8 cellular contexts compared by ENCODE assay signal in the genomic region with DNA sequence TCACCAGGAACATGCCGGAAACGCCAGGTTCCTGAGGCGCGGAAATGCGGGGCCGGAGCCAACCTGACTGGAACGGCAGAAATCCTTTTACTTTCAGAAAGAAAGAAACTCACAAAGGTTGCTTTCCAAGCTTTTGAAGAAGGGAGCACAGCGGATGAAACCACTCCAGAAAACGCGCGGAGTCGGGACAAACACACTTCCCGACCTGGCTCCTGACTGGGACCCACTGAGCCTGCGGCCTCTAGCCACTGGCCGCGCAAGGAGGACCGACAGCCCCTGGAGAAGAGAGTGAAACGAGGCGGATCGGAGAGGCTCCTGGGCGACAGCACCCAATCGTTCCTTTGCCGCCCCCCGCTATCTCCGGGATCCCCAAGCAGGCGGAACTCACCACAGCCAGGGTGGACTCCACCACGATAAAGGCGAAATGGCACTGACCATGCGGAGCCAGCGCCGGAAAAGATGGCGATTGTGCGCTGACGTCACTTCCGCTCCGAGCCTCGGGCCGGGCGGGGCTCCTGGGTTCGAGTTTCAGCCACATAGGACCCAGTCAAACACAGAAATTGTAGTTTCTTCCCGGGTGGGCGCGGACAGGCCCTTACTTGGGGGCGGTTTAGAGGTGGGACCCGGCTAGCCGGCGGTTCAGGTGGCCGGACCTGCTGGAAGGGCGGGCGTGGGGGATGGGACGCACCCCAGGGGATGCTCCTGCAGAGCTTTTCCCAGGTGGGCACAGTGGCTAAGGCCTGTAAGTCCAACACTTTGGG. TPM values are rescaled to one million over a fixed set of nuclear protein-coding genes. Genes with fewer than 3 reads are reported as not detected.
A peak's percentile ranks its signal among the peaks of the same experiment; 100 is the strongest.
DNase-seq lines count a peak whose midpoint lies in the region; ATAC-seq and TF ChIP-seq lines count a peak whose summit lies in the region.

A gene (minus strand): TSS at position 432 of the 761 bp plus-strand sequence. CDS start 16,407 bp downstream, outside the sequence.

- peak; percentile 80 for TF ChIP-seq POLR2A in Raji (IDR thresholded peaks at IDR 0.05; ENCODE audit: insufficient read depth, low read depth, low read length)

- peak within 1 kb of the TSS; percentile 97 for H3K27ac Mint-ChIP-seq in nephron progenitor cell
- H3K27ac Mint-ChIP-seq in stimulated activated naive CD8-positive, alpha-beta T cell treated with anti-CD3 and anti-CD28 coated beads, Interleukin-15, amount 100 ng/mL, for 72 hours = peak within 1 kb of the TSS; percentile 96 to 98

- peak; percentile 81 for ATAC-seq in GM21737 (IDR thresholded peaks at IDR 0.05; ENCODE audit: unreplicated experiment)
- ATAC-seq in stimulated activated naive CD8-positive, alpha-beta T cell treated with anti-CD3 and anti-CD28 coated beads, Interleukin-15, amount 100 ng/mL, for 72 hours = peak; percentile 89

- no peaks in the 10 kb centered on the region for H3K4me1 Mint-ChIP-seq in nephron progenitor cell
- peaks cover 44% of the 10 kb centered on the region for H3K4me1 Mint-ChIP-seq in stimulated activated naive CD8-positive, alpha-beta T cell treated with anti-CD3 and anti-CD28 coated beads, Interleukin-15, amount 100 ng/mL, for 72 hours

- peak; percentile 23 for DNase-seq in DMS53 treated with DMSO at 0.1 percent for 48 hours (lab: John Stamatoyannopoulos, UW; ENCODE audit: unreplicated experiment)
- DNase-seq in LHCN-M2 (ENCODE audit: low read depth) = peak; percentile 76
- DNase-seq in activated effector memory CD4-positive, alpha-beta T cell treated with anti-CD3 and anti-CD28 coated beads, Interleukin-2, amount 50 U/mL, for 16 hours = peak; percentile 93
- peak; percentile 28 for DNase-seq in fibroblast of the conjunctiva (ENCODE audit: low read depth)
- DNase-seq in nephron progenitor cell = peak; percentile 88
- DNase-seq in stimulated activated naive CD8-positive, alpha-beta T cell treated with anti-CD3 and anti-CD28 coated beads, Interleukin-15, amount 100 ng/mL, for 72 hours = peak; percentile 81 to 86

- H3K36me3 Mint-ChIP-seq in nephron progenitor cell (ENCODE audit: low read depth) = peaks cover 44% of the 10 kb centered on the region

- H3K27me3 Mint-ChIP-seq in nephron progenitor cell (ENCODE audit: low read depth, poor library complexity) = peaks cover 10% of the 10 kb centered on the region
- no peaks in the 10 kb centered on the region for H3K27me3 Mint-ChIP-seq in stimulated activated naive CD8-positive, alpha-beta T cell treated with anti-CD3 and anti-CD28 coated beads, Interleukin-15, amount 100 ng/mL, for 72 hours

- H3K9me3 Mint-ChIP-seq in nephron progenitor cell = peaks cover 48% of the 10 kb centered on the region
- peaks cover 6 to 14% of the 10 kb centered on the region in 2 donors for H3K9me3 Mint-ChIP-seq in stimulated activated naive CD8-positive, alpha-beta T cell treated with anti-CD3 and anti-CD28 coated beads, Interleukin-15, amount 100 ng/mL, for 72 hours

- TF ChIP-seq CTCF in nephron progenitor cell (IDR thresholded peaks at IDR 0.05) = no peak

- peak within 1 kb of the TSS; percentile 93 for H3K4me3 Mint-ChIP-seq in nephron progenitor cell
- peak within 1 kb of the TSS; percentile 91 to 95 for H3K4me3 Mint-ChIP-seq in stimulated activated naive CD8-positive, alpha-beta T cell treated with anti-CD3 and anti-CD28 coated beads, Interleukin-15, amount 100 ng/mL, for 72 hours

RNA-seq across cellular contexts. Expression of the gene that starts here (rescaled TPM):
- total RNA-seq in LHCN-M2 (2014; rRNA removed) = 30.4 and 34.3 TPM in 2 replicates
- polyA plus RNA-seq in LHCN-M2 (2012) = 3.9 TPM

Comparison
In these comparisons a context has a peak if more than half of its experiments do, and no peak if none do; other contexts are left out.
1. Peak in every context shown above with its lines: DNase-seq and ATAC-seq.
2. DNase-seq: peak in every context shown above with its lines; median percentile 93 in activated effector memory CD4-positive, alpha-beta T cell treated with anti-CD3 and anti-CD28 coated beads, Interleukin-2, amount 50 U/mL, for 16 hours; 88 in nephron progenitor cell; 84 in stimulated activated naive CD8-positive, alpha-beta T cell treated with anti-CD3 and anti-CD28 coated beads, Interleukin-15, amount 100 ng/mL, for 72 hours; 76 in LHCN-M2; 28 in fibroblast of the conjunctiva; 23 in DMS53 treated with DMSO at 0.1 percent for 48 hours.